8 cellular contexts compared by ENCODE assay signal in the genomic region with DNA sequence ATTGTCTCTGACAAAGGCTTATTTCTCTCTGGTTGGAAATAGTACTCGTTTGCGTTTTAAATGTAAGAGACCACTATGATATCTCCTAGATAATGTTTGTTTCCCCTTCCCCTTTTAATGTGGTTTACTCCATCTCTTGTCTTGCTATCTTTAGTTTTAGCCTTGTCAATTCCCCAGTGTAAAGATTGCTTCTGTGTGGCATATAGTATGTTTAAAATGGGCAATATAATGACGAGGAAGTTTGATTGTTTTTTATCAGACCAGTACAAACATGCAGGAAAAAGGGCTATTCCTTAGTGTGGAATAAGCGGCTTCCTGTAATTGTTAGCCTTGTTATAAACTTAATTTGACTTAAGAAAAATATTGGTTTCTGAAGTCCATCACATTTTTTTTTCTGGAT. TPM values are rescaled to one million over a fixed set of nuclear protein-coding genes. Genes with fewer than 3 reads are reported as not detected.
DNase-seq lines count a peak whose midpoint lies in the region; ATAC-seq and TF ChIP-seq lines count a peak whose summit lies in the region.

No MANE protein-coding gene starts in this region.

- H3K4ac ChIP-seq in mesendoderm (ENCODE audit: low read depth, low read length): no peak overlapping the region

- H3K79me1 ChIP-seq in mesendoderm (ENCODE audit: low read length): no peaks in the 10 kb centered on the region

- H3K27me3 Mint-ChIP-seq in brain: peaks cover 14% of the 10 kb centered on the region

- no peak overlapping the region for H2BK15ac ChIP-seq in mesendoderm (replicated peaks; ENCODE audit: low read depth)

- 5 to 6% methylated on average over 4 of the region's 4 CpGs for WGBS in heart right ventricle, 2 donors
- WGBS in mesendoderm (ENCODE audit: extremely low coverage, insufficient coverage, low lambda C conversion rate): no CpG with 5 or more reads among the region's 4 CpGs

- no peak overlapping the region for H3K18ac ChIP-seq in mesendoderm (ENCODE audit: low read length)

- POLR2A ChIA-PET in HEK293T (lab: Yijun Ruan, JAX): no interaction called here

- H3K4me1 Mint-ChIP-seq in brain: peaks cover 44% of the 10 kb centered on the region

- H3K27me3 ChIP-seq in heart right ventricle (no peaks in the 10 kb centered on the region), mesendoderm (ENCODE audit: insufficient read depth, low read length, poor library complexity) (no peaks in the 10 kb centered on the region), vagina (no peaks in the 10 kb centered on the region)

- peak overlapping the region; percentile 3 for H3K9ac ChIP-seq in mesendoderm (ENCODE audit: low read length)

- H3K23ac ChIP-seq in mesendoderm (ENCODE audit: low read length): no peak overlapping the region

- peaks cover 3 to 58% (median 33%) of the 10 kb centered on the region in 9 donors for H3K4me1 ChIP-seq in heart right ventricle
- H3K4me1 ChIP-seq in mesendoderm (ENCODE audit: control insufficient read depth, low read depth, low read length): peaks cover 2% of the 10 kb centered on the region
- H3K4me1 ChIP-seq in vagina: peaks cover 60% of the 10 kb centered on the region

- no peak for TF ChIP-seq CTCF in heart right ventricle (IDR thresholded peaks at IDR 0.05)
- no peak for TF ChIP-seq CTCF in brain (conservative IDR thresholded peaks at IDR 0.05)
- TF ChIP-seq CTCF in vagina (IDR thresholded peaks at IDR 0.05): no peak

- peak overlapping the region; percentile 91 to 96 (median 94) for H3K4me3 Mint-ChIP-seq in brain

- H3K27ac Mint-ChIP-seq in brain: peak overlapping the region; percentile 64 to 99 (median 98)

- peak overlapping the region; percentile 1 for H3K4me2 ChIP-seq in mesendoderm (ENCODE audit: low read length)

- H3K4me3 ChIP-seq in heart right ventricle: peak overlapping the region; percentile 1 to 93 (median 89)
- H3K4me3 ChIP-seq in mesendoderm (ENCODE audit: low read length): no peak overlapping the region
- H3K4me3 ChIP-seq in vagina: peak overlapping the region; percentile 11 to 79

- TF ChIP-seq POLR2A in vagina (IDR thresholded peaks at IDR 0.05): no peak

- no peak overlapping the region for H2BK120ac ChIP-seq in mesendoderm (ENCODE audit: low read depth, low read length)

- no peak overlapping the region for H3K56ac ChIP-seq in mesendoderm (ENCODE audit: low read length)

- no peak for ATAC-seq in heart right ventricle
- no peak for ATAC-seq in GM18502 (IDR thresholded peaks at IDR 0.05; ENCODE audit: poor library complexity, unreplicated experiment)

- H3K27ac ChIP-seq in heart right ventricle (peak overlapping the region; percentile 67 to 100 (median 99)), mesendoderm (ENCODE audit: low read depth, low read length) (no peak overlapping the region), vagina (peak overlapping the region; percentile 98)

- H3K79me2 ChIP-seq in mesendoderm (ENCODE audit: control insufficient read depth, insufficient read depth, low read length): peaks cover 49% of the 10 kb centered on the region

- no peak overlapping the region for H4K5ac ChIP-seq in mesendoderm (ENCODE audit: low read length)

- H3K36me3 ChIP-seq in heart right ventricle (peaks cover 0 to 5% (median 0%) of the 10 kb centered on the region in 9 donors), mesendoderm (ENCODE audit: control insufficient read depth, insufficient read depth, low read length) (no peaks in the 10 kb centered on the region), vagina (no peaks in the 10 kb centered on the region)

- H3K9me3 ChIP-seq in heart right ventricle (no peaks in the 10 kb centered on the region), vagina (no peaks in the 10 kb centered on the region)

- peaks cover 23% of the 10 kb centered on the region for H3K36me3 Mint-ChIP-seq in brain

- DNase-seq in heart right ventricle (no peak), cardiac septum (ENCODE audit: low spot score) (no peak), mesendoderm (no peak), vagina (ENCODE audit: extremely low spot score in 2 of 2) (no peak), HEK293T (ENCODE audit: extremely low spot score) (no peak), NCI-H2227 treated with DMSO at 0.1 percent for 48 hours (lab: John Stamatoyannopoulos, UW) (no peak)

- no peak overlapping the region for H2AK5ac ChIP-seq in mesendoderm (ENCODE audit: low read length)

- CTCF ChIA-PET in HEK293T (lab: Yijun Ruan, JAX): no interaction called here

- no peak overlapping the region for H4K8ac ChIP-seq in mesendoderm (ENCODE audit: low read depth, low read length)

- peaks cover 0 to 9% (median 0%) of the 10 kb centered on the region in 5 experiments for H3K9me3 Mint-ChIP-seq in brain

- intact Hi-C loops in heart right ventricle (cut with DNase I) (loop anchor here in 9 of 10 donors (2.0 to 10.0 kb wide), 13 partner anchors 80 to 1507 kb away; no protein-coding TSS in a partner anchor), cardiac septum (cut with DNase I) (loop anchor here (2.0 to 5.0 kb wide), 5 partner anchors 295 to 689 kb away; no protein-coding TSS in a partner anchor), vagina (cut with DNase I) (no loop called here)

- no peak overlapping the region for H2BK5ac ChIP-seq in mesendoderm (ENCODE audit: low read length)

TF ChIP-seq in HEK293T, 16 proteins besides CTCF, POLR2A, EP300 and RAD21:
- TF ChIP-seq ZNF384 (IDR thresholded peaks at IDR 0.05) (no peak), FOXM1 (IDR thresholded peaks at IDR 0.05; ENCODE audit: borderline replicate concordance) (no peak), ARNT (IDR thresholded peaks at IDR 0.05) (no peak), ELF4 (IDR thresholded peaks at IDR 0.05) (no peak), BHLHE40 (IDR thresholded peaks at IDR 0.05; ENCODE audit: borderline replicate concordance) (no peak), NFRKB (IDR thresholded peaks at IDR 0.05) (no peak), L3MBTL2 (conservative IDR thresholded peaks at IDR 0.05) (no peak), SP1 (IDR thresholded peaks at IDR 0.05) (no peak), FOXK2 (IDR thresholded peaks at IDR 0.05) (no peak), LEF1 (IDR thresholded peaks at IDR 0.05; ENCODE audit: borderline replicate concordance) (no peak), FOXA1 (IDR thresholded peaks at IDR 0.05) (no peak), HDGF (IDR thresholded peaks at IDR 0.05; ENCODE audit: borderline replicate concordance) (no peak), TARDBP (IDR thresholded peaks at IDR 0.05) (no peak), CTBP1 (IDR thresholded peaks at IDR 0.05; ENCODE audit: borderline replicate concordance) (no peak), SUZ12 (IDR thresholded peaks at IDR 0.05) (no peak)
- TF ChIP-seq, protein P1, sequence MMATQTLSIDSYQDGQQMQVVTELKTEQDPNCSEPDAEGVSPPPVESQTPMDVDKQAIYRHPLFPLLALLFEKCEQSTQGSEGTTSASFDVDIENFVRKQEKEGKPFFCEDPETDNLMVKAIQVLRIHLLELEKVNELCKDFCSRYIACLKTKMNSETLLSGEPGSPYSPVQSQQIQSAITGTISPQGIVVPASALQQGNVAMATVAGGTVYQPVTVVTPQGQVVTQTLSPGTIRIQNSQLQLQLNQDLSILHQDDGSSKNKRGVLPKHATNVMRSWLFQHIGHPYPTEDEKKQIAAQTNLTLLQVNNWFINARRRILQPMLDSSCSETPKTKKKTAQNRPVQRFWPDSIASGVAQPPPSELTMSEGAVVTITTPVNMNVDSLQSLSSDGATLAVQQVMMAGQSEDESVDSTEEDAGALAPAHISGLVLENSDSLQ (IDR thresholded peaks at IDR 0.05): no peak

RNA-seq across cellular contexts. Expression of a gene that starts 3.1 kb away (rescaled TPM):
- total RNA-seq in heart right ventricle (100 to 1,000 TPM; 386 to 551 (median 505) TPM), cardiac septum (460 TPM), vagina (142 TPM)
- polyA plus RNA-seq in heart right ventricle (10 to 100 TPM; 74.7 to 86.2 TPM), brain (ENCODE audit: insufficient read depth, low read depth, low replicate concordance) (70.0 TPM)
- 119 TPM for polyA plus RNA-seq in mesendoderm (2013, experiment 1 of 2)
- 114 TPM for polyA plus RNA-seq in mesendoderm (2013, experiment 2 of 2)
